Comparison of ENCODE assay signal across 7 cellular contexts in genomic region chr20:16481977-16482376, GRCh38.
"Had no signal": no experiment of that assay in that cellular context is flagged by ENCODE, and none has a peak within 500 bp of the region (broad histone marks: within the 10 kb centered on the region; RNA-seq: fewer than 3 reads in every experiment).

No MANE protein-coding gene starts in this region.

- H3K4me2 ChIP-seq: KMS-11 had no signal

- H3K27ac ChIP-seq: HL-60, KMS-11 had no signal

- H3K27ac Mint-ChIP-seq: IgD-negative memory B cell had no signal

- DNase-seq: IMR-90, KBM-7, KG1 had no signal

- H3K9me3 Mint-ChIP-seq: IgD-negative memory B cell had no signal

- H3K27me3 Mint-ChIP-seq: IgD-negative memory B cell had no signal

- FAIRE-seq: HTR-8/SVneo had no signal

- H3K9ac ChIP-seq: KMS-11 had no signal

- H3K4me3 Mint-ChIP-seq: IgD-negative memory B cell had no signal
